17 cellular contexts compared by ENCODE assay signal in genomic region chr10:84525120-84525806, GRCh38.
DNase-seq lines count a peak whose midpoint lies in the region; ATAC-seq and TF ChIP-seq lines count a peak whose summit lies in the region.
"Had no signal": no experiment of that assay in that cellular context is flagged by ENCODE, and none has a peak within 500 bp of the region (broad histone marks: within the 10 kb centered on the region; RNA-seq: fewer than 3 reads in every experiment).

No MANE protein-coding gene starts in this region.

- no peak overlapping the region for H4K91ac ChIP-seq in IMR-90 (ENCODE audit: insufficient read depth, low read depth, low read length)

- dilution Hi-C loops in IMR-90 (cut with HindIII; ENCODE audit: low sequenced_read_pairs, unreplicated experiment): no loop called here

- H3K27me3 ChIP-seq in IMR-90 (ENCODE audit: control insufficient read depth, insufficient read depth, low read length) (no peaks in the 10 kb centered on the region), endodermal cell (ENCODE audit: control insufficient read depth, insufficient read depth, low read length, poor library complexity, severe bottlenecking) (no peaks in the 10 kb centered on the region), uterus (no peaks in the 10 kb centered on the region)
- H3K27me3 ChIP-seq: MG63 had no signal

- WGBS in IMR-90 (ENCODE audit: extremely low coverage in 2 of 2, insufficient read length in 1 of 2), 2 experiments: 99% methylated on average over 7 of the region's 17 CpGs; no CpG with 5 or more reads in 1 of the 2 experiments
- 91 to 94% methylated on average over 11 to 17 of the region's 17 CpGs for WGBS in endodermal cell (ENCODE audit: insufficient coverage in 1 of 2, insufficient read length in 1 of 2), 2 experiments

- H2BK15ac ChIP-seq in IMR-90 (ENCODE audit: low read depth, low read length): no peak overlapping the region

- H3K9me3 ChIP-seq in IMR-90 (ENCODE audit: control insufficient read depth, insufficient read depth, low read length) (peaks cover 7% of the 10 kb centered on the region), endodermal cell (ENCODE audit: control insufficient read depth, low read length) (peaks cover 18% of the 10 kb centered on the region), uterus (no peaks in the 10 kb centered on the region)

- no peak for TF ChIP-seq POLR2A in IMR-90 (IDR thresholded peaks at IDR 0.05; ENCODE audit: low read depth, low read length)
- TF ChIP-seq POLR2A in uterus (IDR thresholded peaks at IDR 0.05): no peak

- H3K9me3 Mint-ChIP-seq in endodermal cell (peaks cover 20% of the 10 kb centered on the region), mesothelial cell of epicardium (peaks cover 21% of the 10 kb centered on the region)

- DNase-seq in IMR-90 (no peak), OCI-M2 (lab: John Stamatoyannopoulos, UW; ENCODE audit: unreplicated experiment) (peak; percentile 53), endodermal cell (no peak), mesothelial cell of epicardium (ENCODE audit: low spot score in 2 of 2, unreplicated experiment in 2 of 2) (no peak), uterus (no peak), NCI-H2227 treated with DMSO at 0.1 percent for 48 hours (lab: John Stamatoyannopoulos, UW) (no peak)
- no peak for DNase-seq in activated CD8-positive, alpha-beta memory T cell treated with anti-CD3 and anti-CD28 coated beads, Interleukin-2, amount 50 U/mL, for 4 hours
- DNase-seq: activated naive CD8-positive, alpha-beta T cell treated with anti-CD3 and anti-CD28 coated beads, Interleukin-2, amount 50 U/mL, for 24 hours; activated T-cell treated with anti-CD3 and anti-CD28 coated beads, Interleukin-2, amount 50 U/mL, for 24 hours; AML-193; effector CD4-positive, alpha-beta T cell; MG63; NCI-H1694 treated with DMSO at 0.1 percent for 48 hours; NCI-H526; stimulated activated CD4-positive, alpha-beta T cell treated with anti-CD3 and anti-CD28 coated beads, Interleukin-2, amount 100 ng/mL, for 24 hours; T1000 had no signal

- H3K27ac ChIP-seq in IMR-90 (ENCODE audit: insufficient read depth, low read length) (no peak overlapping the region), endodermal cell (ENCODE audit: low read depth, low read length) (peak overlapping the region; percentile 60), uterus (no peak overlapping the region)

- H4K20me1 ChIP-seq in IMR-90 (ENCODE audit: insufficient read depth, low read length): no peaks in the 10 kb centered on the region

- H4K8ac ChIP-seq in IMR-90 (ENCODE audit: low read depth in 2 of 2, low read length in 2 of 2): no peak overlapping the region

- H2AFZ ChIP-seq in IMR-90 (replicated peaks; ENCODE audit: low read length, poor library complexity): no peak overlapping the region

- H3K4me3 Mint-ChIP-seq in endodermal cell (no peak overlapping the region), mesothelial cell of epicardium (no peak overlapping the region)
- H3K4me3 Mint-ChIP-seq: activated naive CD8-positive, alpha-beta T cell treated with anti-CD3 and anti-CD28 coated beads, Interleukin-2, amount 50 U/mL, for 24 hours; activated T-cell treated with anti-CD3 and anti-CD28 coated beads, Interleukin-2, amount 50 U/mL, for 24 hours had no signal

- no peak overlapping the region for H3K56ac ChIP-seq in IMR-90 (ENCODE audit: extremely low read depth, insufficient read depth, low read length)

- no peak overlapping the region for H2AK5ac ChIP-seq in IMR-90 (ENCODE audit: low read depth, low read length)

- in situ Hi-C loops in IMR-90 (cut with MboI; ENCODE audit: low sequenced_read_pairs): no loop called here

- no peak overlapping the region for H3K9ac ChIP-seq in IMR-90 (ENCODE audit: low read depth, low read length)
- no peak overlapping the region for H3K9ac ChIP-seq in endodermal cell (ENCODE audit: extremely low read depth, low read length, poor library complexity, severe bottlenecking)

- TF ChIP-seq CTCF in IMR-90 (conservative IDR thresholded peaks at IDR 0.05; ENCODE audit: low read depth, low read length): no peak
- TF ChIP-seq CTCF in endodermal cell (conservative IDR thresholded peaks at IDR 0.05): no peak
- no peak for TF ChIP-seq CTCF in mesothelial cell of epicardium (IDR thresholded peaks at IDR 0.05; ENCODE audit: unreplicated experiment)
- no peak for TF ChIP-seq CTCF in uterus (IDR thresholded peaks at IDR 0.05)

- no peak for ATAC-seq in IMR-90 (ENCODE audit: low read depth)
- ATAC-seq: activated naive CD8-positive, alpha-beta T cell treated with anti-CD3 and anti-CD28 coated beads, Interleukin-2, amount 50 U/mL, for 24 hours; GM12878 had no signal

- H4K5ac ChIP-seq in IMR-90 (ENCODE audit: low read depth, low read length): 0 out of 2 replicates have a peak overlapping the region, but pooled peaks have one; percentile 20

- no peaks in the 10 kb centered on the region for H3K27me3 Mint-ChIP-seq in endodermal cell (ENCODE audit: insufficient read depth)
- H3K27me3 Mint-ChIP-seq in mesothelial cell of epicardium (ENCODE audit: low read depth): no peaks in the 10 kb centered on the region
- H3K27me3 Mint-ChIP-seq: activated naive CD8-positive, alpha-beta T cell treated with anti-CD3 and anti-CD28 coated beads, Interleukin-2, amount 50 U/mL, for 24 hours; activated T-cell treated with anti-CD3 and anti-CD28 coated beads, Interleukin-2, amount 50 U/mL, for 24 hours had no signal

- POLR2A ChIA-PET in IMR-90 (lab: Charles Lee; ENCODE audit: unreplicated experiment): no interaction called here

- no peak for TF ChIP-seq RAD21 in IMR-90 (IDR thresholded peaks at IDR 0.05; ENCODE audit: low read length)

- intact Hi-C loops in IMR-90 (cut with micrococcal nuclease) (no loop called here), uterus (cut with DNase I; ENCODE audit: low total_unique reads) (no loop called here)

- H3K4me3 ChIP-seq in IMR-90 (ENCODE audit: insufficient read depth, low read depth, low read length) (no peak overlapping the region), endodermal cell (ENCODE audit: low read length) (peak overlapping the region; percentile 51), uterus (no peak overlapping the region)
- H3K4me3 ChIP-seq: GM12878, MG63 had no signal

- no peak overlapping the region for H2AK9ac ChIP-seq in IMR-90 (replicated peaks; ENCODE audit: low read depth, low read length, poor library complexity)

- no peak overlapping the region for H3K4ac ChIP-seq in IMR-90 (ENCODE audit: low read depth, low read length)

- no peak overlapping the region for H2BK20ac ChIP-seq in IMR-90 (ENCODE audit: low read depth, low read length)

- H3K4me2 ChIP-seq in IMR-90 (ENCODE audit: low read depth, low read length): no peak overlapping the region

- no peak overlapping the region for H3K14ac ChIP-seq in IMR-90 (replicated peaks; ENCODE audit: low read depth, low read length)

- CTCF ChIA-PET in IMR-90 (lab: Yijun Ruan, JAX): interaction anchor here (1.6 kb wide), 1 partner anchor 12 kb away, joined by 5 read pairs; no protein-coding TSS in a partner anchor

- H3K4me1 ChIP-seq in IMR-90 (ENCODE audit: control insufficient read depth, insufficient read depth, low read length) (no peaks in the 10 kb centered on the region), endodermal cell (ENCODE audit: control insufficient read depth, insufficient read depth, low read length) (no peaks in the 10 kb centered on the region), uterus (no peaks in the 10 kb centered on the region)

- BruUV-seq in IMR-90 (replicated peaks; lab: Mats Ljungman, UMichigan): no TSS peak

- H3K4me1 Mint-ChIP-seq in endodermal cell: peaks cover 8% of the 10 kb centered on the region
- H3K4me1 Mint-ChIP-seq in mesothelial cell of epicardium: peaks cover 50% of the 10 kb centered on the region

- peak overlapping the region; percentile 29 for H3K18ac ChIP-seq in IMR-90 (ENCODE audit: low read depth, low read length)

- H3K79me1 ChIP-seq in IMR-90 (ENCODE audit: low read depth in 1 of 2, low read length in 2 of 2): no peaks in the 10 kb centered on the region

- no peak overlapping the region for H2BK5ac ChIP-seq in IMR-90 (ENCODE audit: low read depth, low read length, poor library complexity, severe bottlenecking)

- H3K9me1 ChIP-seq in IMR-90 (ENCODE audit: insufficient read depth, low read length): no peaks in the 10 kb centered on the region

- H3K36me3 ChIP-seq in IMR-90 (ENCODE audit: control insufficient read depth, insufficient read depth, low read length) (no peaks in the 10 kb centered on the region; the same call in 1 of the 2 replicates), endodermal cell (ENCODE audit: control insufficient read depth, insufficient read depth, low read length) (no peaks in the 10 kb centered on the region), uterus (no peaks in the 10 kb centered on the region)
- H3K36me3 ChIP-seq: MG63 had no signal

- H3K23ac ChIP-seq in IMR-90 (ENCODE audit: low read depth, low read length): no peak overlapping the region

- H3K36me3 Mint-ChIP-seq in endodermal cell (ENCODE audit: low read depth): peaks cover 6% of the 10 kb centered on the region
- H3K36me3 Mint-ChIP-seq in mesothelial cell of epicardium: peaks cover 16% of the 10 kb centered on the region

- peak overlapping the region; percentile 13; the same call in 1 of the 2 replicates for H2BK120ac ChIP-seq in IMR-90 (ENCODE audit: low read depth, low read length)

- no peak overlapping the region for H3K27ac Mint-ChIP-seq in endodermal cell
- peak overlapping the region; percentile 76 for H3K27ac Mint-ChIP-seq in mesothelial cell of epicardium
- H3K27ac Mint-ChIP-seq: activated naive CD8-positive, alpha-beta T cell treated with anti-CD3 and anti-CD28 coated beads, Interleukin-2, amount 50 U/mL, for 24 hours; activated T-cell treated with anti-CD3 and anti-CD28 coated beads, Interleukin-2, amount 50 U/mL, for 24 hours had no signal

TF ChIP-seq in IMR-90, 13 proteins besides CTCF, POLR2A, EP300 and RAD21:
- TF ChIP-seq BHLHE40 (IDR thresholded peaks at IDR 0.05; ENCODE audit: low read depth, low read length) (no peak), RFX5 (IDR thresholded peaks at IDR 0.05; ENCODE audit: low read depth, low read length) (no peak), MAZ (IDR thresholded peaks at IDR 0.05; ENCODE audit: borderline replicate concordance, low read depth, low read length) (no peak)
TF ChIP-seq in IMR-90: peak in this region for 0.
